ENCODE assay signal across 16 cellular contexts in genomic region chr9:21682981-21683380, GRCh38.
DNase-seq lines count a peak whose midpoint lies in the region; ATAC-seq and TF ChIP-seq lines count a peak whose summit lies in the region.
"Had no signal": no experiment of that assay in that cellular context is flagged by ENCODE, and none has a peak within 500 bp of the region (broad histone marks: within the 10 kb centered on the region; RNA-seq: fewer than 3 reads in every experiment).

No MANE protein-coding gene starts in this region.

- H3K36me3 ChIP-seq in adrenal gland (replicated peaks in 1 of 2) = no peaks in the 10 kb centered on the region
- H3K36me3 ChIP-seq: uterus had no signal

- TF ChIP-seq CTCF in RWPE1 (conservative IDR thresholded peaks at IDR 0.05; ENCODE audit: low read depth) (no peak), fibroblast of pulmonary artery (IDR thresholded peaks at IDR 0.05; ENCODE audit: low read length, missing control alignments) (no peak), adrenal gland (IDR thresholded peaks at IDR 0.05) (no peak)

- WGBS in adrenal gland, 4 donors = 68 to 74% (median 72%) methylated on average over 2 of the region's 2 CpGs

- no peak overlapping the region for H3K4me3 ChIP-seq in fibroblast of pulmonary artery (replicated peaks; ENCODE audit: low read depth, low read length)
- H3K4me3 ChIP-seq in adrenal gland = no peak overlapping the region
- H3K4me3 ChIP-seq: lung, skin epidermis, uterus had no signal

- peak overlapping the region; percentile 59 for H3K27ac Mint-ChIP-seq in stimulated activated naive CD8-positive, alpha-beta T cell treated with anti-CD3 and anti-CD28 coated beads, Interleukin-15, Interleukin-2, amounts not matched to agents 100 ng/mL and 50 ng/mL, for 24 hours
- H3K27ac Mint-ChIP-seq in stimulated activated naive CD8-positive, alpha-beta T cell treated with anti-CD3 and anti-CD28 coated beads, Interleukin-15, amount 100 ng/mL, for 72 hours = no peak overlapping the region
- H3K27ac Mint-ChIP-seq: activated B cell treated with CpG ODN at 0.5 μM for 24 hours; activated CD8-positive, alpha-beta memory T cell treated with anti-CD3 and anti-CD28 coated beads, Interleukin-2, amount 10 ng/mL, durations not matched to agents 7 days and 5 days had no signal

- H3K9me3 ChIP-seq in adrenal gland (replicated peaks in 1 of 3) = no peaks in the 10 kb centered on the region
- H3K9me3 ChIP-seq: uterus had no signal

- ATAC-seq in stimulated activated naive CD8-positive, alpha-beta T cell treated with anti-CD3 and anti-CD28 coated beads, Interleukin-15, amount 100 ng/mL, for 72 hours = no peak
- no peak for ATAC-seq in HG03520 (IDR thresholded peaks at IDR 0.05; ENCODE audit: unreplicated experiment)
- ATAC-seq: activated CD8-positive, alpha-beta memory T cell treated with anti-CD3 and anti-CD28 coated beads, Interleukin-2, amount 10 ng/mL, durations not matched to agents 7 days and 5 days; stimulated activated naive CD8-positive, alpha-beta T cell treated with anti-CD3 and anti-CD28 coated beads, Interleukin-15, Interleukin-2, amounts not matched to agents 100 U/mL and 50 U/mL, for 24 hours had no signal

- TF ChIP-seq POLR2A in adrenal gland (IDR thresholded peaks at IDR 0.05) = no peak

- no peaks in the 10 kb centered on the region for H3K36me3 Mint-ChIP-seq in stimulated activated naive CD8-positive, alpha-beta T cell treated with anti-CD3 and anti-CD28 coated beads, Interleukin-15, Interleukin-2, amounts not matched to agents 100 ng/mL and 50 ng/mL, for 24 hours (ENCODE audit: low read depth)
- H3K36me3 Mint-ChIP-seq: activated CD8-positive, alpha-beta memory T cell treated with anti-CD3 and anti-CD28 coated beads, Interleukin-2, amount 10 ng/mL, durations not matched to agents 7 days and 5 days had no signal

- H3K27me3 Mint-ChIP-seq in stimulated activated naive CD8-positive, alpha-beta T cell treated with anti-CD3 and anti-CD28 coated beads, Interleukin-15, Interleukin-2, amounts not matched to agents 100 ng/mL and 50 ng/mL, for 24 hours = peaks cover 3% of the 10 kb centered on the region
- H3K27me3 Mint-ChIP-seq in stimulated activated naive CD8-positive, alpha-beta T cell treated with anti-CD3 and anti-CD28 coated beads, Interleukin-15, amount 100 ng/mL, for 72 hours = no peaks in the 10 kb centered on the region

- H3K9me3 Mint-ChIP-seq in stimulated activated naive CD8-positive, alpha-beta T cell treated with anti-CD3 and anti-CD28 coated beads, Interleukin-15, Interleukin-2, amounts not matched to agents 100 ng/mL and 50 ng/mL, for 24 hours = no peaks in the 10 kb centered on the region
- no peaks in the 10 kb centered on the region for H3K9me3 Mint-ChIP-seq in stimulated activated naive CD8-positive, alpha-beta T cell treated with anti-CD3 and anti-CD28 coated beads, Interleukin-15, amount 100 ng/mL, for 72 hours
- H3K9me3 Mint-ChIP-seq: activated B cell treated with CpG ODN at 0.5 μM for 24 hours had no signal

- no peak for DNase-seq in stimulated activated naive CD8-positive, alpha-beta T cell treated with anti-CD3 and anti-CD28 coated beads, Interleukin-15, amount 100 ng/mL, for 72 hours
- DNase-seq in RWPE1 (ENCODE audit: low spot score) (peak; percentile 37), fibroblast of pulmonary artery (ENCODE audit: low read depth) (peak; percentile 30), SW 1271 (lab: John Stamatoyannopoulos, UW) (no peak), adrenal gland (no peak), NCI-H510A treated with DMSO at 0.1 percent for 48 hours (lab: John Stamatoyannopoulos, UW) (no peak)
- DNase-seq: activated B cell treated with CpG ODN at 0.5 μM for 24 hours; activated CD8-positive, alpha-beta memory T cell treated with anti-CD3 and anti-CD28 coated beads, Interleukin-2, amount 10 ng/mL, durations not matched to agents 7 days and 5 days; activated naive CD4-positive, alpha-beta T cell treated with Interleukin-2 at 50 U/mL for 16 hours; caudate nucleus; stimulated activated naive CD8-positive, alpha-beta T cell treated with anti-CD3 and anti-CD28 coated beads, Interleukin-15, Interleukin-2, amounts not matched to agents 100 U/mL and 50 U/mL, for 24 hours; uterus had no signal

- H3K27ac ChIP-seq in RWPE1 (no peak overlapping the region), adrenal gland (no peak overlapping the region)
- H3K27ac ChIP-seq: uterus had no signal

- CTCF ChIA-PET in RWPE1 (lab: Yijun Ruan, JAX) = interaction anchor here (0.9 kb wide), 1 partner anchor 26 kb away, joined by 5 read pairs; no protein-coding TSS in a partner anchor

- no peaks in the 10 kb centered on the region for H3K4me1 ChIP-seq in adrenal gland (replicated peaks in 1 of 2)
- H3K4me1 ChIP-seq: uterus had no signal

- no peak overlapping the region for H3K4me3 Mint-ChIP-seq in stimulated activated naive CD8-positive, alpha-beta T cell treated with anti-CD3 and anti-CD28 coated beads, Interleukin-15, Interleukin-2, amounts not matched to agents 100 ng/mL and 50 ng/mL, for 24 hours
- no peak overlapping the region for H3K4me3 Mint-ChIP-seq in stimulated activated naive CD8-positive, alpha-beta T cell treated with anti-CD3 and anti-CD28 coated beads, Interleukin-15, amount 100 ng/mL, for 72 hours
- H3K4me3 Mint-ChIP-seq: activated B cell treated with CpG ODN at 0.5 μM for 24 hours; activated CD8-positive, alpha-beta memory T cell treated with anti-CD3 and anti-CD28 coated beads, Interleukin-2, amount 10 ng/mL, durations not matched to agents 7 days and 5 days had no signal

- POLR2A ChIA-PET in RWPE1 (lab: Yijun Ruan, JAX; ENCODE audit: low non-redundant PET) = interaction anchor here (4.3 kb wide), 1 partner anchor 124 kb away, joined by 15 read pairs; no protein-coding TSS in a partner anchor

- intact Hi-C loops in adrenal gland (cut with DNase I) = no loop called here

- H3K4me1 Mint-ChIP-seq in stimulated activated naive CD8-positive, alpha-beta T cell treated with anti-CD3 and anti-CD28 coated beads, Interleukin-15, Interleukin-2, amounts not matched to agents 100 ng/mL and 50 ng/mL, for 24 hours (ENCODE audit: low read depth) = peaks cover 76% of the 10 kb centered on the region
- H3K4me1 Mint-ChIP-seq in stimulated activated naive CD8-positive, alpha-beta T cell treated with anti-CD3 and anti-CD28 coated beads, Interleukin-15, amount 100 ng/mL, for 72 hours = peaks cover 62% of the 10 kb centered on the region
- H3K4me1 Mint-ChIP-seq: activated B cell treated with CpG ODN at 0.5 μM for 24 hours had no signal

- H3K27me3 ChIP-seq in adrenal gland = peaks cover 5% of the 10 kb centered on the region
- H3K27me3 ChIP-seq: uterus had no signal

Comparison
In these comparisons a context has a peak if more than half of its experiments do, and no peak if none do; other contexts are left out.
1. DNase-seq: peak in RWPE1 (single experiment) and fibroblast of pulmonary artery (single experiment); none in stimulated activated naive CD8-positive, alpha-beta T cell treated with anti-CD3 and anti-CD28 coated beads, Interleukin-15, amount 100 ng/mL, for 72 hours (0 of 2), SW 1271 (0 of 2), adrenal gland (0 of 7) and NCI-H510A treated with DMSO at 0.1 percent for 48 hours (single experiment).